13 cellular contexts compared by ENCODE assay signal in the genomic region with DNA sequence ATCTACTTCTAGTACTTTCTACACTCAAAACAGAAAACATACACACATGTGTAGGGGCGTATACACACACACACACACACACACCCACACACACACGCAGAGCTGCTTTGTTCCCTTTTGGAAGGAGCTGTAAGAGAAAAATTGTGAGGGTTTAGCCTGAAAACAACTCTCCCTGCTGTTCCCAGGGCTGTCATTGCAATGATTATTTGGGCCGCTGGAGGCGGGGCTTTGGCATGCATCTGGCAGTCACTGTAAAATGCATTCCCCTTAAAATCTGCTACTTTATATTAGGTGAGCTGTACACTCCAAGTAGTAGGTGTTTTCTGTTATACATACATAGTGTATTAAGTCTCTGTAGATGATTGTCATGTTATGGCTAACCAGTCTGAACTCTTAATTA. TPM values are rescaled to one million over a fixed set of nuclear protein-coding genes. Genes with fewer than 3 reads are reported as not detected.
DNase-seq lines count a peak whose midpoint lies in the region; ATAC-seq and TF ChIP-seq lines count a peak whose summit lies in the region.
"Had no signal": no experiment of that assay in that cellular context is flagged by ENCODE, and none has a peak within 500 bp of the region (broad histone marks: within the 10 kb centered on the region; RNA-seq: fewer than 3 reads in every experiment).

No MANE protein-coding gene starts in this region.

- peak; percentile 18; the same call in 1 of the 2 replicates for TF ChIP-seq CTCF in Panc1 (IDR thresholded peaks at IDR 0.05)
- TF ChIP-seq CTCF in thyroid gland (IDR thresholded peaks at IDR 0.05) = no peak

- no TSS peak for BruUV-seq in Panc1 (replicated peaks; lab: Mats Ljungman, UMichigan)

- H3K9me3 ChIP-seq in Panc1 (ENCODE audit: control insufficient read depth, insufficient read depth, low read depth, low read length) (no peaks in the 10 kb centered on the region), muscle layer of colon (ENCODE audit: low read length) (no peaks in the 10 kb centered on the region), thyroid gland (no peaks in the 10 kb centered on the region)

- H3K4me3 ChIP-seq in Panc1 (ENCODE audit: low read depth in 2 of 2, low read length in 2 of 2) = no peak overlapping the region
- H3K4me3 ChIP-seq in muscle layer of colon (ENCODE audit: low read depth in 1 of 2, low read length in 2 of 2) = no peak overlapping the region
- H3K4me3 ChIP-seq in thyroid gland (replicated peaks in 1 of 3) = no peak overlapping the region

- no peak overlapping the region for H3K9ac ChIP-seq in muscle layer of colon (ENCODE audit: low read length)

- 66 to 71% methylated on average over 4 of the region's 4 CpGs for WGBS in thyroid gland, 2 donors

- intact Hi-C loops in Panc1 (cut with micrococcal nuclease; ENCODE audit: unreplicated experiment) = no loop called here
- intact Hi-C loops in thyroid gland (cut with DNase I) = no loop called here

- ATAC-seq in Panc1 (no peak), esophagus mucosa (peak; percentile 17), HG02981 (IDR thresholded peaks at IDR 0.05; ENCODE audit: unreplicated experiment) (no peak), HG02973 (IDR thresholded peaks at IDR 0.05; ENCODE audit: unreplicated experiment) (no peak)
- ATAC-seq: activated naive CD4-positive, alpha-beta T cell treated with anti-CD3 and anti-CD28 coated beads, Interleukin-2, amount 50 U/mL, for 72 hours; naive thymus-derived CD8-positive, alpha-beta T cell had no signal

- POLR2A ChIA-PET in Panc1 (lab: Charles Lee) = no interaction called here

- no peaks in the 10 kb centered on the region for H3K27me3 ChIP-seq in Panc1 (ENCODE audit: control insufficient read depth, insufficient read depth, low read length)
- H3K27me3 ChIP-seq in muscle layer of colon (ENCODE audit: control insufficient read depth in 1 of 2, insufficient read depth in 2 of 2, low read length in 2 of 2) = no peaks in the 10 kb centered on the region
- no peaks in the 10 kb centered on the region for H3K27me3 ChIP-seq in thyroid gland

- in situ Hi-C loops in Panc1 (cut with HindIII; ENCODE audit: low pct_unique_long_range_greater_than_20kb, low sequenced_read_pairs) = no loop called here

- no peak for TF ChIP-seq POLR2A in thyroid gland (IDR thresholded peaks at IDR 0.05)

- CTCF ChIA-PET in Panc1 (lab: Charles Lee) = no interaction called here

- H3K36me3 ChIP-seq in Panc1 (ENCODE audit: control insufficient read depth, insufficient read depth, low read length) (no peaks in the 10 kb centered on the region), muscle layer of colon (ENCODE audit: insufficient read depth, low read length) (no peaks in the 10 kb centered on the region), thyroid gland (no peaks in the 10 kb centered on the region)

- H3K27ac ChIP-seq in Panc1 (ENCODE audit: low read length) (peak overlapping the region; percentile 76; the same call in 1 of the 2 replicates), muscle layer of colon (ENCODE audit: low read depth, low read length) (peak overlapping the region; percentile 41), thyroid gland (no peak overlapping the region)

- DNase-seq in AG08395 (ENCODE audit: low spot score) (peak; percentile 39), Panc1 (ENCODE audit: low read depth, low spot score) (no peak), thyroid gland (no peak), NCI-H1105 (lab: John Stamatoyannopoulos, UW) (no peak)
- DNase-seq: activated B cell treated with CpG ODN at 0.5 μM for 24 hours; C1 segment of cervical spinal cord; foreskin melanocyte; naive thymus-derived CD8-positive, alpha-beta T cell had no signal

- H3K4me1 ChIP-seq in Panc1 (ENCODE audit: control insufficient read depth, insufficient read depth, low read length) (peaks cover 15% of the 10 kb centered on the region), muscle layer of colon (ENCODE audit: insufficient read depth, low read length) (peaks cover 44% of the 10 kb centered on the region), thyroid gland (no peaks in the 10 kb centered on the region)

RNA-seq across cellular contexts. Expression of a gene that starts 29.1 kb away (rescaled TPM):
- total RNA-seq in Panc1 (2021; ENCODE audit: unreplicated experiment) (341 TPM), esophagus mucosa (245 TPM), thyroid gland (100 to 1,000 TPM; 210 to 460 (median 314) TPM)
- 122 TPM for polyA plus RNA-seq in Panc1 (2012; ENCODE audit: insufficient read length)

Comparison
In these comparisons a context has a peak if more than half of its experiments do, and no peak if none do; other contexts are left out.
1. H3K27ac ChIP-seq: peak in Panc1 (single experiment) and muscle layer of colon (single experiment); none in thyroid gland (0 of 3).